ENCODE assay signal across 1 cellular context in the genomic region with DNA sequence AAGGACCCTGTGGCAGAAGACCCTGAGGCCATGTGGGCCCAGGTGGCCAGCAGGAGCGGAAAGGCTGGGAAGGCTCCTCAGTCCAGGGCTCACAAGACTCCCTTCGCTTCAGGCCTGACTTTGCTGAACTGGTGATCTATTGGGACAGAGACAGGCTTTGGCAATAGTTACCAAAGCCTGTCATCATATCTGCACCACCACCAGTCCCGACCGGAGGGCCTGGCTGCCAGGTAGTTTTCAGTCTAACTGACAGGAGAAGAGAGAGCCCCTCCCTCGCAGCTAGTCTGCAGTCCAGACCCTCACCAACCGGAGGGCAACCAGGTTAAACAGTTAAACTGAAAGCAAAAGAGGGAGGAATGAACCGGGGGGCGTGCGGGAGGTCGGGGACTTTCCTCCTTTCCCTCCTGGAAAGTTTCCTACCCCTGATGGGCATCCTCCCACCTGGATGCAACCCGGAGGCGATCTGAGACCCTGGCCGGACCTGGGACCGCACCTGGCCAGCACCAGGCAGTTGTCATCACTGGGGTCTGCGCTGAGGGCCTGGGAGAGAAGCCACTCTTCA.
TF ChIP-seq lines count a peak whose summit lies in the region.

No MANE protein-coding gene starts in this region.

TF ChIP-seq in K562, 482 proteins besides CTCF, POLR2A, EP300 and RAD21 (continued from another document):
- TF ChIP-seq, protein P1, sequence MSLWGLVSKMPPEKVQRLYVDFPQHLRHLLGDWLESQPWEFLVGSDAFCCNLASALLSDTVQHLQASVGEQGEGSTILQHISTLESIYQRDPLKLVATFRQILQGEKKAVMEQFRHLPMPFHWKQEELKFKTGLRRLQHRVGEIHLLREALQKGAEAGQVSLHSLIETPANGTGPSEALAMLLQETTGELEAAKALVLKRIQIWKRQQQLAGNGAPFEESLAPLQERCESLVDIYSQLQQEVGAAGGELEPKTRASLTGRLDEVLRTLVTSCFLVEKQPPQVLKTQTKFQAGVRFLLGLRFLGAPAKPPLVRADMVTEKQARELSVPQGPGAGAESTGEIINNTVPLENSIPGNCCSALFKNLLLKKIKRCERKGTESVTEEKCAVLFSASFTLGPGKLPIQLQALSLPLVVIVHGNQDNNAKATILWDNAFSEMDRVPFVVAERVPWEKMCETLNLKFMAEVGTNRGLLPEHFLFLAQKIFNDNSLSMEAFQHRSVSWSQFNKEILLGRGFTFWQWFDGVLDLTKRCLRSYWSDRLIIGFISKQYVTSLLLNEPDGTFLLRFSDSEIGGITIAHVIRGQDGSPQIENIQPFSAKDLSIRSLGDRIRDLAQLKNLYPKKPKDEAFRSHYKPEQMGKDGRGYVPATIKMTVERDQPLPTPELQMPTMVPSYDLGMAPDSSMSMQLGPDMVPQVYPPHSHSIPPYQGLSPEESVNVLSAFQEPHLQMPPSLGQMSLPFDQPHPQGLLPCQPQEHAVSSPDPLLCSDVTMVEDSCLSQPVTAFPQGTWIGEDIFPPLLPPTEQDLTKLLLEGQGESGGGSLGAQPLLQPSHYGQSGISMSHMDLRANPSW (CRISPR knock-in tag; IDR thresholded peaks at IDR 0.05), result no peak
- 0 out of 2 replicates have a peak, but pooled peaks have one; percentile 7 for TF ChIP-seq FOSL1 (tag; conservative IDR thresholded peaks at IDR 0.05)
TF ChIP-seq in K562: peak in this region for 34.
